ENCODE assay signal across 11 cellular contexts in the genomic region with DNA sequence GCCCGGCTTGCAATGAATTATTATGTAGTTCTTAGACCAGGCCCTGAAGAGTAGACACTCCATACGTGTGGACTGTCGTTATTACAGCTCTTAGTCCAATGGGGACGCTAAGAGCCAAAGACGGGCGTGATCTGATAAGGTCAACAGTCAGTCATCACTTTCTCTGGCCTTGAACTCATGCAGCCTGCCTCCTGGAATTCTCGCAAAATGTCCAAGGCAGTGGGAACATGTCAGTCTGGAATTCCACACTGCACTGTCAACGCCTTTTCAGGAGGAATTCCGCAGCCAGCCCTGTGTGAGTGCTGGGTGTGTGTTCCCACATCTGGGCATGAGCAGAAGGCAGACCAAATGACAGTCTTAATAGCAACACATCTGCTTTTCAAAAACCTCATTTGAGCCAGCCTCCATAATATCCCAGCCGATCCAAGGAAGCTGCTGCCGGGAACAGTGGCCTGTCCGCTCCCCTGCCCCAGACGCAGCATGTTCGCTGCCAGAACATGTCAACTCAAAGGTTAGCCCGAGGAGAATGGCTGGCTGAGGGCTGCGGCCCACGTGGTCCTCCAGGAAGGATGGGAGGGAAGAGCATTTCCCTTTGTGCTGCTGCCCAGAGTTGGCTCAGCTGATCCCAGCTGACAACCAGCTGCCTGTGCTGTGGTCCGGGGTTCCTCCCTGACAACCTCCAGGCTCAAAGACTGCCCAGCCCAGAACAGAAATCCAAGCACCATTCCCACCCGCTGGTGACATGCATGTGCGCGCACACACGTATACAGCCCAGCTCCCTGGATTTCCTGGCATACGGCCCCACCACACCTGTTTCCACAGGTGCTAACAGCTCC.
DNase-seq lines count a peak whose midpoint lies in the region; ATAC-seq and TF ChIP-seq lines count a peak whose summit lies in the region.
"Had no signal": no experiment of that assay in that cellular context is flagged by ENCODE, and none has a peak within 500 bp of the region (broad histone marks: within the 10 kb centered on the region; RNA-seq: fewer than 3 reads in every experiment).

No MANE protein-coding gene starts in this region.

- H3K4me1 ChIP-seq in SJCRH30 (peaks cover 9% of the 10 kb centered on the region), endodermal cell (ENCODE audit: control insufficient read depth, insufficient read depth, low read length) (no peaks in the 10 kb centered on the region)
- H3K4me1 ChIP-seq: A549 had no signal

- WGBS in endodermal cell (ENCODE audit: insufficient coverage in 1 of 2, insufficient read length in 1 of 2), 2 experiments = 90 to 91% methylated on average over 20 to 23 of the region's 23 CpGs

- H3K9me3 ChIP-seq in SJCRH30 (replicated peaks) (no peaks in the 10 kb centered on the region), endodermal cell (ENCODE audit: control insufficient read depth, low read length) (no peaks in the 10 kb centered on the region)
- H3K9me3 ChIP-seq: A549 had no signal

- H3K27ac ChIP-seq in SJCRH30 (no peak overlapping the region), endodermal cell (ENCODE audit: low read depth, low read length) (no peak overlapping the region)
- H3K27ac ChIP-seq: A549 had no signal

- intact Hi-C loops in Right ventricle myocardium superior (cut with DNase I) = no loop called here

- TF ChIP-seq CTCF in GM10248 (IDR thresholded peaks at IDR 0.05; ENCODE audit: control extremely low read depth, extremely low read depth, low read depth, missing control alignments) = no peak
- TF ChIP-seq CTCF in endodermal cell (conservative IDR thresholded peaks at IDR 0.05) = no peak

- ATAC-seq in Right ventricle myocardium superior (ENCODE audit: poor library complexity) (peak; percentile 92), HG03139 (IDR thresholded peaks at IDR 0.05; ENCODE audit: unreplicated experiment) (no peak)
- ATAC-seq: A549 had no signal

- H3K4me3 ChIP-seq in SJCRH30 = no peak overlapping the region
- H3K4me3 ChIP-seq in endodermal cell (ENCODE audit: low read length) = no peak overlapping the region
- H3K4me3 ChIP-seq: A549 had no signal

- peaks cover 52% of the 10 kb centered on the region for H3K36me3 Mint-ChIP-seq in endodermal cell (ENCODE audit: low read depth)
- H3K36me3 Mint-ChIP-seq: IgD-negative memory B cell had no signal

- no peak overlapping the region for H3K27ac Mint-ChIP-seq in endodermal cell
- H3K27ac Mint-ChIP-seq: IgD-negative memory B cell had no signal

- DNase-seq in A172 (ENCODE audit: low spot score) (peak; percentile 69), SJCRH30 (peak; percentile 69 to 70), Right ventricle myocardium superior (peak; percentile 84), mucosa of gallbladder (ENCODE audit: low spot score) (peak; percentile 51), NCI-H510A treated with DMSO at 0.1 percent for 48 hours (lab: John Stamatoyannopoulos, UW) (no peak), GM10248 (ENCODE audit: extremely low spot score) (no peak), endodermal cell (no peak)
- DNase-seq: NCI-H2171 had no signal

- H3K9me3 Mint-ChIP-seq in endodermal cell = no peaks in the 10 kb centered on the region
- H3K9me3 Mint-ChIP-seq: IgD-negative memory B cell had no signal

- no peaks in the 10 kb centered on the region for H3K27me3 Mint-ChIP-seq in endodermal cell (ENCODE audit: insufficient read depth)
- H3K27me3 Mint-ChIP-seq: IgD-negative memory B cell had no signal

- no peaks in the 10 kb centered on the region for H3K4me1 Mint-ChIP-seq in endodermal cell

- H3K36me3 ChIP-seq in SJCRH30 (peaks cover 8% of the 10 kb centered on the region), endodermal cell (ENCODE audit: control insufficient read depth, insufficient read depth, low read length) (peaks cover 84% of the 10 kb centered on the region)

- H3K4me3 Mint-ChIP-seq in endodermal cell = no peak overlapping the region
- H3K4me3 Mint-ChIP-seq: IgD-negative memory B cell had no signal

- POLR2A ChIA-PET in GM10248 (lab: Yijun Ruan, JAX) = interaction anchor here (0.5 kb wide), 1 partner anchor 12 kb away, joined by 3 read pairs; no protein-coding TSS in a partner anchor

- H3K27me3 ChIP-seq in SJCRH30 (no peaks in the 10 kb centered on the region), endodermal cell (ENCODE audit: control insufficient read depth, insufficient read depth, low read length, poor library complexity, severe bottlenecking) (no peaks in the 10 kb centered on the region)

- CTCF ChIA-PET in GM10248 (lab: Yijun Ruan, JAX) = interaction anchor here (1.1 to 7.1 kb wide), 3 partner anchors 18 to 939 kb away, joined by 3 to 92 read pairs (median 4); no protein-coding TSS in a partner anchor

- no peak overlapping the region for H3K9ac ChIP-seq in endodermal cell (ENCODE audit: extremely low read depth, low read length, poor library complexity, severe bottlenecking)

Comparison
In these comparisons a context has a peak if more than half of its experiments do, and no peak if none do; other contexts are left out.
1. DNase-seq: peak in A172 (single experiment), SJCRH30 (2 of 2), Right ventricle myocardium superior (single experiment) and mucosa of gallbladder (single experiment); none in NCI-H510A treated with DMSO at 0.1 percent for 48 hours (single experiment), GM10248 (single experiment) and endodermal cell (single experiment).